1 cellular context compared by ENCODE assay signal in genomic region chr10:80158598-80159127, GRCh38.
TF ChIP-seq lines count a peak whose summit lies in the region.

No MANE protein-coding gene starts in this region.

TF ChIP-seq in K562, 482 proteins besides CTCF, POLR2A, EP300 and RAD21 (continued from another document and continues in another):
- TF ChIP-seq VEZF1 (CRISPR knock-in tag; IDR thresholded peaks at IDR 0.05) (no peak), XRCC5 (IDR thresholded peaks at IDR 0.05; ENCODE audit: low read depth, low read length) (0 out of 2 replicates have a peak, but pooled peaks have one; percentile 37), KLF13 (tag; IDR thresholded peaks at IDR 0.05; ENCODE audit: borderline replicate concordance, low read depth) (no peak), THRB (CRISPR knock-in tag; conservative IDR thresholded peaks at IDR 0.05) (no peak; the same call in 1 of the 2 replicates), SP1 (CRISPR knock-in tag; IDR thresholded peaks at IDR 0.05) (no peak), SRSF3 (IDR thresholded peaks at IDR 0.05; ENCODE audit: insufficient read depth, low read length) (no peak), ZNF551 (CRISPR knock-in tag; IDR thresholded peaks at IDR 0.05) (no peak), PHB (CRISPR knock-in tag; IDR thresholded peaks at IDR 0.05) (no peak), TOE1 (IDR thresholded peaks at IDR 0.05; ENCODE audit: borderline replicate concordance) (no peak), TOE1 (CRISPR knock-in tag; IDR thresholded peaks at IDR 0.05; ENCODE audit: borderline replicate concordance, low read depth) (no peak), TCF7 (IDR thresholded peaks at IDR 0.05; ENCODE audit: borderline replicate concordance) (no peak), ZBED1 (IDR thresholded peaks at IDR 0.05) (no peak), CAMTA2 (CRISPR knock-in tag; conservative IDR thresholded peaks at IDR 0.05) (no peak), FOXO4 (CRISPR knock-in tag; IDR thresholded peaks at IDR 0.05) (no peak), ZBTB5 (IDR thresholded peaks at IDR 0.05) (no peak), SMARCC2 (IDR thresholded peaks at IDR 0.05; ENCODE audit: low read depth) (0 out of 2 replicates have a peak, but pooled peaks have one; percentile 53), ZNF354B (CRISPR knock-in tag; IDR thresholded peaks at IDR 0.05) (no peak), DIDO1 (tag; IDR thresholded peaks at IDR 0.05; ENCODE audit: low read depth) (no peak), NFE2 (IDR thresholded peaks at IDR 0.05; ENCODE audit: low read depth) (no peak), ETV1 (tag; conservative IDR thresholded peaks at IDR 0.05; ENCODE audit: low read depth) (peak; percentile 91), ZFP1 (CRISPR knock-in tag; IDR thresholded peaks at IDR 0.05) (no peak), COPS2 (conservative IDR thresholded peaks at IDR 0.05) (no peak), ZNF165 (CRISPR knock-in tag; IDR thresholded peaks at IDR 0.05; ENCODE audit: borderline replicate concordance) (no peak), ETS2 (tag; IDR thresholded peaks at IDR 0.05; ENCODE audit: borderline replicate concordance, poor library complexity, severe bottlenecking) (no peak), BHLHE40 (IDR thresholded peaks at IDR 0.05; ENCODE audit: low read length) (peak; percentile 76), ZBTB2 (IDR thresholded peaks at IDR 0.05) (peak; percentile 59; the same call in 1 of the 2 replicates), HDAC6 (IDR thresholded peaks at IDR 0.05; ENCODE audit: low read depth, low read length) (no peak), ZNF75A (CRISPR knock-in tag; IDR thresholded peaks at IDR 0.05) (no peak), FOXK1 (CRISPR knock-in tag; IDR thresholded peaks at IDR 0.05; ENCODE audit: borderline replicate concordance) (no peak), GTF2E2 (tag; IDR thresholded peaks at IDR 0.05) (no peak), STAG1 (CRISPR knock-in tag; IDR thresholded peaks at IDR 0.05; ENCODE audit: borderline replicate concordance) (no peak), TEAD2 (tag; IDR thresholded peaks at IDR 0.05) (no peak), PHF21A (IDR thresholded peaks at IDR 0.05; ENCODE audit: borderline replicate concordance, low read depth) (no peak), POLR2B (IDR thresholded peaks at IDR 0.05; ENCODE audit: low read depth, partially characterized antibody) (no peak), CC2D1A (IDR thresholded peaks at IDR 0.05) (no peak)
- TF ChIP-seq, protein P1, sequence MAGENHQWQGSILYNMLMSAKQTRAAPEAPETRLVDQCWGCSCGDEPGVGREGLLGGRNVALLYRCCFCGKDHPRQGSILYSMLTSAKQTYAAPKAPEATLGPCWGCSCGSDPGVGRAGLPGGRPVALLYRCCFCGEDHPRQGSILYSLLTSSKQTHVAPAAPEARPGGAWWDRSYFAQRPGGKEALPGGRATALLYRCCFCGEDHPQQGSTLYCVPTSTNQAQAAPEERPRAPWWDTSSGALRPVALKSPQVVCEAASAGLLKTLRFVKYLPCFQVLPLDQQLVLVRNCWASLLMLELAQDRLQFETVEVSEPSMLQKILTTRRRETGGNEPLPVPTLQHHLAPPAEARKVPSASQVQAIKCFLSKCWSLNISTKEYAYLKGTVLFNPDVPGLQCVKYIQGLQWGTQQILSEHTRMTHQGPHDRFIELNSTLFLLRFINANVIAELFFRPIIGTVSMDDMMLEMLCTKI (IDR thresholded peaks at IDR 0.05; ENCODE audit: partially characterized antibody): no peak
- TF ChIP-seq, protein P2, sequence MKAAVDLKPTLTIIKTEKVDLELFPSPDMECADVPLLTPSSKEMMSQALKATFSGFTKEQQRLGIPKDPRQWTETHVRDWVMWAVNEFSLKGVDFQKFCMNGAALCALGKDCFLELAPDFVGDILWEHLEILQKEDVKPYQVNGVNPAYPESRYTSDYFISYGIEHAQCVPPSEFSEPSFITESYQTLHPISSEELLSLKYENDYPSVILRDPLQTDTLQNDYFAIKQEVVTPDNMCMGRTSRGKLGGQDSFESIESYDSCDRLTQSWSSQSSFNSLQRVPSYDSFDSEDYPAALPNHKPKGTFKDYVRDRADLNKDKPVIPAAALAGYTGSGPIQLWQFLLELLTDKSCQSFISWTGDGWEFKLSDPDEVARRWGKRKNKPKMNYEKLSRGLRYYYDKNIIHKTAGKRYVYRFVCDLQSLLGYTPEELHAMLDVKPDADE (conservative IDR thresholded peaks at IDR 0.05; ENCODE audit: control insufficient read depth, low read depth, low read length): 0 out of 2 replicates have a peak, but pooled peaks have one; percentile 61
- TF ChIP-seq, protein P3, sequence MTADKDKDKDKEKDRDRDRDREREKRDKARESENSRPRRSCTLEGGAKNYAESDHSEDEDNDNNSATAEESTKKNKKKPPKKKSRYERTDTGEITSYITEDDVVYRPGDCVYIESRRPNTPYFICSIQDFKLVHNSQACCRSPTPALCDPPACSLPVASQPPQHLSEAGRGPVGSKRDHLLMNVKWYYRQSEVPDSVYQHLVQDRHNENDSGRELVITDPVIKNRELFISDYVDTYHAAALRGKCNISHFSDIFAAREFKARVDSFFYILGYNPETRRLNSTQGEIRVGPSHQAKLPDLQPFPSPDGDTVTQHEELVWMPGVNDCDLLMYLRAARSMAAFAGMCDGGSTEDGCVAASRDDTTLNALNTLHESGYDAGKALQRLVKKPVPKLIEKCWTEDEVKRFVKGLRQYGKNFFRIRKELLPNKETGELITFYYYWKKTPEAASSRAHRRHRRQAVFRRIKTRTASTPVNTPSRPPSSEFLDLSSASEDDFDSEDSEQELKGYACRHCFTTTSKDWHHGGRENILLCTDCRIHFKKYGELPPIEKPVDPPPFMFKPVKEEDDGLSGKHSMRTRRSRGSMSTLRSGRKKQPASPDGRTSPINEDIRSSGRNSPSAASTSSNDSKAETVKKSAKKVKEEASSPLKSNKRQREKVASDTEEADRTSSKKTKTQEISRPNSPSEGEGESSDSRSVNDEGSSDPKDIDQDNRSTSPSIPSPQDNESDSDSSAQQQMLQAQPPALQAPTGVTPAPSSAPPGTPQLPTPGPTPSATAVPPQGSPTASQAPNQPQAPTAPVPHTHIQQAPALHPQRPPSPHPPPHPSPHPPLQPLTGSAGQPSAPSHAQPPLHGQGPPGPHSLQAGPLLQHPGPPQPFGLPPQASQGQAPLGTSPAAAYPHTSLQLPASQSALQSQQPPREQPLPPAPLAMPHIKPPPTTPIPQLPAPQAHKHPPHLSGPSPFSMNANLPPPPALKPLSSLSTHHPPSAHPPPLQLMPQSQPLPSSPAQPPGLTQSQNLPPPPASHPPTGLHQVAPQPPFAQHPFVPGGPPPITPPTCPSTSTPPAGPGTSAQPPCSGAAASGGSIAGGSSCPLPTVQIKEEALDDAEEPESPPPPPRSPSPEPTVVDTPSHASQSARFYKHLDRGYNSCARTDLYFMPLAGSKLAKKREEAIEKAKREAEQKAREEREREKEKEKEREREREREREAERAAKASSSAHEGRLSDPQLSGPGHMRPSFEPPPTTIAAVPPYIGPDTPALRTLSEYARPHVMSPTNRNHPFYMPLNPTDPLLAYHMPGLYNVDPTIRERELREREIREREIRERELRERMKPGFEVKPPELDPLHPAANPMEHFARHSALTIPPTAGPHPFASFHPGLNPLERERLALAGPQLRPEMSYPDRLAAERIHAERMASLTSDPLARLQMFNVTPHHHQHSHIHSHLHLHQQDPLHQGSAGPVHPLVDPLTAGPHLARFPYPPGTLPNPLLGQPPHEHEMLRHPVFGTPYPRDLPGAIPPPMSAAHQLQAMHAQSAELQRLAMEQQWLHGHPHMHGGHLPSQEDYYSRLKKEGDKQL (CRISPR knock-in tag; IDR thresholded peaks at IDR 0.05; ENCODE audit: borderline replicate concordance): no peak
- TF ChIP-seq, protein P4, sequence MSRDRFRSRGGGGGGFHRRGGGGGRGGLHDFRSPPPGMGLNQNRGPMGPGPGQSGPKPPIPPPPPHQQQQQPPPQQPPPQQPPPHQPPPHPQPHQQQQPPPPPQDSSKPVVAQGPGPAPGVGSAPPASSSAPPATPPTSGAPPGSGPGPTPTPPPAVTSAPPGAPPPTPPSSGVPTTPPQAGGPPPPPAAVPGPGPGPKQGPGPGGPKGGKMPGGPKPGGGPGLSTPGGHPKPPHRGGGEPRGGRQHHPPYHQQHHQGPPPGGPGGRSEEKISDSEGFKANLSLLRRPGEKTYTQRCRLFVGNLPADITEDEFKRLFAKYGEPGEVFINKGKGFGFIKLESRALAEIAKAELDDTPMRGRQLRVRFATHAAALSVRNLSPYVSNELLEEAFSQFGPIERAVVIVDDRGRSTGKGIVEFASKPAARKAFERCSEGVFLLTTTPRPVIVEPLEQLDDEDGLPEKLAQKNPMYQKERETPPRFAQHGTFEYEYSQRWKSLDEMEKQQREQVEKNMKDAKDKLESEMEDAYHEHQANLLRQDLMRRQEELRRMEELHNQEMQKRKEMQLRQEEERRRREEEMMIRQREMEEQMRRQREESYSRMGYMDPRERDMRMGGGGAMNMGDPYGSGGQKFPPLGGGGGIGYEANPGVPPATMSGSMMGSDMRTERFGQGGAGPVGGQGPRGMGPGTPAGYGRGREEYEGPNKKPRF (IDR thresholded peaks at IDR 0.05; ENCODE audit: low read depth, low read length): no peak
- TF ChIP-seq, protein P5, sequence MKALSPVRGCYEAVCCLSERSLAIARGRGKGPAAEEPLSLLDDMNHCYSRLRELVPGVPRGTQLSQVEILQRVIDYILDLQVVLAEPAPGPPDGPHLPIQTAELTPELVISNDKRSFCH (CRISPR knock-in tag; IDR thresholded peaks at IDR 0.05): no peak
- TF ChIP-seq, protein P5 (tag; IDR thresholded peaks at IDR 0.05): no peak; the same call in 1 of the 2 replicates
